In the genomic region with DNA sequence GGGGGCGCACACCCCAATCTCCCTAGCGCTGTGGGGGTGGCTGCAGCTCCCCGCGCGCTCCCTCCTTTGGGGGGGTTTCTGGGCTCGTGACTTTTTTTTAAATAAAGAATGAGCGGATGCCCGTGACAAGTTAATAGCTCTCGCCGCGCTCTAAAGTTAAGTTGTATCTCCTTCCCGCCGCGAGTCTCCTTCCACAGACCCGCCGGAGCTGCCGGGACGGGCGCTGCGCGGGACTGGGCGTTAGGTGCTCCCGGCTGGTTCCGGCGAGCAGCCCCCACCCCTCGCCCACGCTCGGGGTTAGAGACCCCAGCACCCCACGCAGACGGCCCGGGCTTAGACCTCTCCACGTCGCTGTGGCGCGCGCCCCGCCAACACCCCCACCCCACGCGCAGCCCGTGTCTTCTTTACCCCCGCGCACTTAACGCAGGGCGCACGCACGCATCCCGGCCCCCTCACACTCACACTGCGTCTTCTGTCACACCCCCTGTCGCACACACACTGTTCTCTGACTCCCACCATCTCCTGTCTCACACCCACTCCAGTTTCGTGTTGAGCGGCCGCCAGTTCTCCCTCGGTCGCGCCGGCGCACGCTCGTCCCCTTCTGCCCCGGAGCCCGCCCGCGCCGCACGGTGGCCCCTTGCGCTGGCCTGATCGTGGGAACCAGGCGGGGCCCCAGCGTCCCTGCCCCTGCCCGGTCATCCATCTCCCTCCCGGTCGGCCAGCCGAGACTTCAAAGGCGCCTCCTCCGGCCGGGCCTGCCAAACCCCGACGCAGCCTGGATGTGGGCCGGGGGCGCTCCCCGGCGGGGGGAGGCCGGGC, we compare ENCODE assay signal across 9 cellular contexts.
DNase-seq lines count a peak whose midpoint lies in the region; ATAC-seq, FAIRE-seq and TF ChIP-seq lines count a peak whose summit lies in the region.
"Had no signal": no experiment of that assay in that cellular context is flagged by ENCODE, and none has a peak within 500 bp of the region (broad histone marks: within the 10 kb centered on the region; RNA-seq: fewer than 3 reads in every experiment).

No MANE protein-coding gene starts in this region.

- H4K20me1 ChIP-seq in K562 (replicated peaks; ENCODE audit: control insufficient read depth, insufficient read depth, low read length) = no peaks in the 10 kb centered on the region
- H4K20me1 ChIP-seq: BLaER1 treated with 17β-estradiol and CSF1 and Interleukin-3, amounts not matched to agents 10 nM and 100 nM had no signal

- no peaks in the 10 kb centered on the region; a peak in 1 of 5 replicates for H3K27me3 ChIP-seq in K562 (ENCODE audit: control insufficient read depth in 2 of 2, insufficient read depth in 2 of 2, low read length in 2 of 2)
- H3K27me3 ChIP-seq in iPS-18a (ENCODE audit: control insufficient read depth, insufficient read depth, low read length) = peaks cover 10% of the 10 kb centered on the region
- peaks cover 9 to 39% (median 31%) of the 10 kb centered on the region in 3 donors for H3K27me3 ChIP-seq in sigmoid colon
- H3K27me3 ChIP-seq: BLaER1 treated with 17β-estradiol and CSF1 and Interleukin-3, amounts not matched to agents 10 nM and 100 nM had no signal

- TF ChIP-seq CTCF in K562 (IDR thresholded peaks at IDR 0.05 in 2 of 3, conservative IDR thresholded peaks at IDR 0.05 in 1 of 3; ENCODE audit: insufficient read depth in 2 of 3, low read depth in 1 of 3, low read length in 3 of 3) (no peak), sigmoid colon (IDR thresholded peaks at IDR 0.05) (no peak)

- peak; percentile 10; the same call in 1 of the 3 replicates for ATAC-seq in K562

- H3K36me3 ChIP-seq in K562 (ENCODE audit: control insufficient read depth, insufficient read depth, low read length) (no peaks in the 10 kb centered on the region), iPS-18a (ENCODE audit: control insufficient read depth, low read depth, low read length) (no peaks in the 10 kb centered on the region), sigmoid colon (no peaks in the 10 kb centered on the region)
- H3K36me3 ChIP-seq: BLaER1 treated with 17β-estradiol and CSF1 and Interleukin-3, amounts not matched to agents 10 nM and 100 nM had no signal

- no peak for TF ChIP-seq EP300 in K562 (IDR thresholded peaks at IDR 0.05; ENCODE audit: low read length)
- TF ChIP-seq EP300 in sigmoid colon (IDR thresholded peaks at IDR 0.05) = no peak

- CTCF ChIA-PET in K562 (lab: Yijun Ruan, JAX; ENCODE audit: low intra/inter-chr PET ratio) = no interaction called here

- H3K9ac ChIP-seq in K562 (ENCODE audit: insufficient read depth in 1 of 2, low read depth in 2 of 2, low read length in 2 of 2) = peak overlapping the region in 1 of 2 experiments; percentile 85; a peak in 3 of 4 replicates
- no peak overlapping the region for H3K9ac ChIP-seq in iPS-18a (ENCODE audit: low read length)
- H3K9ac ChIP-seq: BLaER1 treated with 17β-estradiol and CSF1 and Interleukin-3, amounts not matched to agents 10 nM and 100 nM had no signal

- peak overlapping the region; percentile 58; the same call in 1 of the 2 replicates for H3K4me2 ChIP-seq in K562 (ENCODE audit: insufficient read depth, low read length)
- H3K4me2 ChIP-seq: BLaER1 treated with 17β-estradiol and CSF1 and Interleukin-3, amounts not matched to agents 10 nM and 100 nM had no signal

- H3K27ac ChIP-seq in K562 (ENCODE audit: extremely low read depth, low read depth, low read length) = no peak overlapping the region
- no peak overlapping the region for H3K27ac ChIP-seq in iPS-18a (ENCODE audit: low read length)
- H3K27ac ChIP-seq in sigmoid colon = no peak overlapping the region
- H3K27ac ChIP-seq: BLaER1 treated with 17β-estradiol and CSF1 and Interleukin-3, amounts not matched to agents 10 nM and 100 nM had no signal

- peaks cover 0 to 13% of the 10 kb centered on the region in 2 experiments; a peak in 3 of 5 replicates for H3K4me1 ChIP-seq in K562 (replicated peaks in 1 of 2; ENCODE audit: control insufficient read depth in 2 of 2, insufficient read depth in 2 of 2, low read length in 2 of 2)
- peaks cover 8% of the 10 kb centered on the region for H3K4me1 ChIP-seq in iPS-18a (ENCODE audit: control insufficient read depth, low read depth, low read length)
- H3K4me1 ChIP-seq in sigmoid colon = peaks cover 0 to 17% (median 10%) of the 10 kb centered on the region in 4 donors
- H3K4me1 ChIP-seq: BLaER1 treated with 17β-estradiol and CSF1 and Interleukin-3, amounts not matched to agents 10 nM and 100 nM had no signal

- in situ Hi-C loops in K562 (cut with MboI) = no loop called here

- no peaks in the 10 kb centered on the region for H3K79me2 ChIP-seq in K562 (ENCODE audit: control insufficient read depth, insufficient read depth, low read length)

- H2AFZ ChIP-seq in K562 (ENCODE audit: low read depth, low read length) = peak overlapping the region; percentile 39; the same call in 1 of the 2 replicates

- TF ChIP-seq POLR2A in K562 (conservative IDR thresholded peaks at IDR 0.05) (no peak), sigmoid colon (IDR thresholded peaks at IDR 0.05) (no peak)

- no peaks in the 10 kb centered on the region for H3K9me3 ChIP-seq in K562 (replicated peaks; ENCODE audit: control insufficient read depth, insufficient read depth, low read depth, low read length)
- no peaks in the 10 kb centered on the region for H3K9me3 ChIP-seq in iPS-18a (ENCODE audit: control insufficient read depth, low read depth, low read length)
- no peaks in the 10 kb centered on the region for H3K9me3 ChIP-seq in sigmoid colon

- 47% methylated on average over 34 of the region's 83 CpGs for WGBS in K562 (ENCODE audit: insufficient coverage, low coverage, missing lambda C conversion rate)
- WGBS in sigmoid colon, 2 donors = 1 to 2% methylated on average over 83 of the region's 83 CpGs

- H3K4me3 ChIP-seq in K562 (peak overlapping the region; percentile 34), iPS-18a (ENCODE audit: low read length) (peak overlapping the region; percentile 78), sigmoid colon (peak overlapping the region; percentile 37 to 58 (median 52))
- H3K4me3 ChIP-seq: BLaER1 treated with 17β-estradiol and CSF1 and Interleukin-3, amounts not matched to agents 10 nM and 100 nM had no signal

- no TSS peak for BruUV-seq in K562 (replicated peaks; lab: Mats Ljungman, UMichigan)

- TF ChIP-seq RAD21 in K562 (CRISPR knock-in tag; conservative IDR thresholded peaks at IDR 0.05 in 1 of 2, IDR thresholded peaks at IDR 0.05 in 1 of 2) = no peak

- H3K9me1 ChIP-seq in K562 (ENCODE audit: control insufficient read depth, insufficient read depth, low read length) = no peaks in the 10 kb centered on the region

- FAIRE-seq in K562 (lab: Jason Lieb, UNC) = no peak

- intact Hi-C loops in K562 (cut with micrococcal nuclease) = no loop called here
- intact Hi-C loops in sigmoid colon (cut with DNase I) = no loop called here

- POLR2A ChIA-PET in K562 (lab: Yijun Ruan, JAX) = interaction anchor here (0.7 to 1.0 kb wide), 3 partner anchors 10 to 140 kb away, joined by 3 read pairs; no protein-coding TSS in a partner anchor

- DNase-seq in NCI-H748 (lab: John Stamatoyannopoulos, UW; ENCODE audit: unreplicated experiment) = peak; percentile 19
- no peak for DNase-seq in NCI-H748 treated with DMSO at 0.1 percent for 48 hours (lab: John Stamatoyannopoulos, UW)
- DNase-seq in NCI-H82 (lab: John Stamatoyannopoulos, UW) = peak; percentile 86
- DNase-seq in K562 (ENCODE audit: extremely low read depth in 1 of 4, low spot score in 3 of 4) = peak in 3 of 4 experiments; percentile 11 to 23 (median 18)
- no peak for DNase-seq in sigmoid colon
- no peak for DNase-seq in NCI-H187 treated with DMSO at 0.1 percent for 48 hours (lab: John Stamatoyannopoulos, UW)
- no peak for DNase-seq in NCI-H1436 treated with DMSO at 0.1 percent for 48 hours (lab: John Stamatoyannopoulos, UW)

TF ChIP-seq in K562, 482 proteins besides CTCF, POLR2A, EP300 and RAD21:
- TF ChIP-seq, protein P1, sequence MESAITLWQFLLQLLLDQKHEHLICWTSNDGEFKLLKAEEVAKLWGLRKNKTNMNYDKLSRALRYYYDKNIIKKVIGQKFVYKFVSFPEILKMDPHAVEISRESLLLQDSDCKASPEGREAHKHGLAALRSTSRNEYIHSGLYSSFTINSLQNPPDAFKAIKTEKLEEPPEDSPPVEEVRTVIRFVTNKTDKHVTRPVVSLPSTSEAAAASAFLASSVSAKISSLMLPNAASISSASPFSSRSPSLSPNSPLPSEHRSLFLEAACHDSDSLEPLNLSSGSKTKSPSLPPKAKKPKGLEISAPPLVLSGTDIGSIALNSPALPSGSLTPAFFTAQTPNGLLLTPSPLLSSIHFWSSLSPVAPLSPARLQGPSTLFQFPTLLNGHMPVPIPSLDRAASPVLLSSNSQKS (CRISPR knock-in tag; IDR thresholded peaks at IDR 0.05) = no peak
- TF ChIP-seq HNRNPLL (IDR thresholded peaks at IDR 0.05; ENCODE audit: low read depth, low read length, poor library complexity, severe bottlenecking) (peak; percentile 57), NRF1 (conservative IDR thresholded peaks at IDR 0.05 in 1 of 2, IDR thresholded peaks at IDR 0.05 in 1 of 2) (peak; percentile 37 to 48; a peak in 3 of 4 replicates), NFIX (CRISPR knock-in tag; IDR thresholded peaks at IDR 0.05; ENCODE audit: low read depth) (no peak), HNRNPK (IDR thresholded peaks at IDR 0.05; ENCODE audit: low read depth, low read length, poor library complexity, severe bottlenecking) (peak; percentile 66)

Comparison
In these comparisons a context has a peak if more than half of its experiments do, and no peak if none do; other contexts are left out.
1. DNase-seq: peak in NCI-H748 (single experiment), NCI-H82 (single experiment) and K562 (3 of 4); none in NCI-H748 treated with DMSO at 0.1 percent for 48 hours (single experiment), sigmoid colon (single experiment), NCI-H187 treated with DMSO at 0.1 percent for 48 hours (single experiment) and NCI-H1436 treated with DMSO at 0.1 percent for 48 hours (single experiment).
2. Peak in every context shown above with its lines, with median percentiles within 50 percentile points of each other: H3K4me3 ChIP-seq.